In genomic region chr12:124992874-124993567, GRCh38 we compare ENCODE assay signal across 8 cellular contexts.
DNase-seq lines count a peak whose midpoint lies in the region; TF ChIP-seq lines count a peak whose summit lies in the region.

No MANE protein-coding gene starts in this region.

- peak; percentile 77 for TF ChIP-seq CTCF in SU-DHL-6 (IDR thresholded peaks at IDR 0.05; ENCODE audit: insufficient read depth, low read length, poor library complexity, severe bottlenecking)

- H2AFZ ChIP-seq in SU-DHL-6 (ENCODE audit: low read depth, low read length, severe bottlenecking), result peak overlapping the region; percentile 68

- H3K4me3 ChIP-seq in SU-DHL-6 (ENCODE audit: insufficient read depth, low read length, poor library complexity, severe bottlenecking) (peak overlapping the region; percentile 56), iPS-18c (ENCODE audit: insufficient read depth, low read depth, low read length) (peak overlapping the region; percentile 50)

- H3K9me2 ChIP-seq in SU-DHL-6 (replicated peaks; ENCODE audit: insufficient read depth, low read length), result no peaks in the 10 kb centered on the region

- H3K27me3 ChIP-seq in SU-DHL-6 (ENCODE audit: low read length), result no peaks in the 10 kb centered on the region

- H4K20me1 ChIP-seq in SU-DHL-6 (ENCODE audit: low read depth, low read length), result peaks cover 5% of the 10 kb centered on the region; the same call in 1 of the 2 replicates

- peak overlapping the region; percentile 97 for H3K4me2 ChIP-seq in SU-DHL-6 (ENCODE audit: low read depth, low read length, poor library complexity, severe bottlenecking)

- H3K36me3 ChIP-seq in SU-DHL-6 (ENCODE audit: low read length), result no peaks in the 10 kb centered on the region

- peak overlapping the region; percentile 64 for H3K9ac ChIP-seq in SU-DHL-6 (ENCODE audit: low read length)

- peaks cover 48% of the 10 kb centered on the region for H3K79me2 ChIP-seq in SU-DHL-6 (ENCODE audit: insufficient read depth, low read length)

- DNase-seq in DMS79 treated with DMSO at 0.1 percent for 48 hours (lab: John Stamatoyannopoulos, UW) (peak; percentile 89), HCEC 1CT (peak; percentile 9), NCI-H1417 treated with DMSO at 0.1 percent for 48 hours (lab: John Stamatoyannopoulos, UW) (peak; percentile 75), AG08395 (ENCODE audit: low spot score) (no peak)
- DNase-seq in activated naive CD8-positive, alpha-beta T cell treated with anti-CD3 and anti-CD28 coated beads, Interleukin-2, amount 50 U/mL, for 16 hours (ENCODE audit: low read depth, low spot score), result peak; percentile 64
- peak; percentile 75 for DNase-seq in stimulated activated CD4-positive, alpha-beta T cell treated with anti-CD3 and anti-CD28 coated beads, Interleukin-12 subunit alpha, Interleukin-12 subunit beta, amount 100 ng/mL, for 4 hours

- peaks cover 40% of the 10 kb centered on the region for H3F3A ChIP-seq in SU-DHL-6 (ENCODE audit: insufficient read depth)

- no peaks in the 10 kb centered on the region for H3K9me3 ChIP-seq in SU-DHL-6 (ENCODE audit: insufficient read depth, low read length)
- H3K9me3 ChIP-seq in iPS-18c (ENCODE audit: control insufficient read depth, insufficient read depth, low read length), result no peaks in the 10 kb centered on the region

- H3K27ac ChIP-seq in SU-DHL-6 (ENCODE audit: low read depth, low read length), result peak overlapping the region; percentile 97
